In genomic region chr19:58558623-58559274, GRCh38 we compare ENCODE assay signal across 8 cellular contexts. TPM values are rescaled to one million over a fixed set of nuclear protein-coding genes. Genes with fewer than 3 reads are reported as not detected.
DNase-seq lines count a peak whose midpoint lies in the region; ATAC-seq and TF ChIP-seq lines count a peak whose summit lies in the region.

No MANE protein-coding gene starts in this region.

- peak; percentile 57 for ATAC-seq in HG02852 (IDR thresholded peaks at IDR 0.05; ENCODE audit: unreplicated experiment)

- peak overlapping the region; percentile 98 for H3K9ac ChIP-seq in skeletal muscle satellite cell (ENCODE audit: low read depth, low read length)

- no peak overlapping the region for H3K27ac ChIP-seq in iPS DF 6.9 (ENCODE audit: low read length)

- DNase-seq in GM13977 (ENCODE audit: low spot score), result peak; percentile 99
- peak; percentile 97 for DNase-seq in astrocyte of the cerebellum (ENCODE audit: low read depth)
- DNase-seq in iPS DF 6.9 (ENCODE audit: low read depth, low spot score), result peak; percentile 96
- DNase-seq in NCI-H1092 treated with DMSO at 0.1 percent for 48 hours (lab: John Stamatoyannopoulos, UW), result no peak
- DNase-seq in NCI-H2171 treated with DMSO at 0.1 percent for 48 hours (lab: John Stamatoyannopoulos, UW), result no peak

- peak overlapping the region; percentile 98 for H3K4me2 ChIP-seq in skeletal muscle satellite cell (ENCODE audit: low read length)

- no peaks in the 10 kb centered on the region for H3K9me3 ChIP-seq in iPS DF 6.9 (ENCODE audit: control insufficient read depth, insufficient read depth, low read length)
- no peaks in the 10 kb centered on the region for H3K9me3 ChIP-seq in skeletal muscle satellite cell (replicated peaks; ENCODE audit: low read length)

- H3K27me3 ChIP-seq in iPS DF 6.9 (ENCODE audit: control insufficient read depth, insufficient read depth, low read length) (no peaks in the 10 kb centered on the region), skeletal muscle satellite cell (ENCODE audit: control insufficient read depth, insufficient read depth, low read length) (peaks cover 7% of the 10 kb centered on the region)

- WGBS in iPS DF 6.9 (ENCODE audit: insufficient coverage, insufficient read length), result no CpG with 5 or more reads among the region's 76 CpGs

- in situ Hi-C loops in GM13977 (cut with MboI; ENCODE audit: low pct_unique_long_range_greater_than_20kb, low sequenced_read_pairs, unreplicated experiment), result no loop called here
- in situ Hi-C loops in astrocyte of the cerebellum (cut with HindIII; ENCODE audit: low sequenced_read_pairs), result no loop called here

- H3K36me3 ChIP-seq in iPS DF 6.9 (ENCODE audit: control insufficient read depth, insufficient read depth, low read length), result peaks cover 8% of the 10 kb centered on the region
- peaks cover 13% of the 10 kb centered on the region for H3K36me3 ChIP-seq in skeletal muscle satellite cell (ENCODE audit: insufficient read depth, low read length)

- H3K4me1 ChIP-seq in iPS DF 6.9 (ENCODE audit: control insufficient read depth, insufficient read depth, low read length) (0 out of 2 replicates have a peak, but pooled peaks cover 2% of the 10 kb centered on the region), skeletal muscle satellite cell (ENCODE audit: control insufficient read depth, insufficient read depth, low read length) (peaks cover 52% of the 10 kb centered on the region)

- peak; percentile 63; the same call in 1 of the 2 replicates for TF ChIP-seq POLR2A in Raji (IDR thresholded peaks at IDR 0.05; ENCODE audit: insufficient read depth, low read depth, low read length)

- TF ChIP-seq CTCF in GM13977 (IDR thresholded peaks at IDR 0.05; ENCODE audit: extremely low read depth, insufficient read depth, missing control alignments), result no peak
- no peak for TF ChIP-seq CTCF in astrocyte of the cerebellum (IDR thresholded peaks at IDR 0.05; ENCODE audit: low read depth, low read length, missing control alignments)

- H3K4me3 ChIP-seq in astrocyte of the cerebellum (ENCODE audit: low read depth, low read length) (peak overlapping the region; percentile 78), iPS DF 6.9 (ENCODE audit: low read length) (peak overlapping the region; percentile 91; the same call in 1 of the 2 replicates), skeletal muscle satellite cell (ENCODE audit: low read length) (peak overlapping the region; percentile 94)

RNA-seq across cellular contexts. Expression of gene UBE2M, which starts 0.3 kb away (rescaled TPM):
- total RNA-seq in skeletal muscle satellite cell (2012; rRNA removed), result 64.6 and 93.0 TPM in 2 replicates

RNA-seq across cellular contexts. Expression of gene CHMP2A, which starts 3.8 kb away (rescaled TPM):
- 86.4 and 113 TPM in 2 replicates for total RNA-seq in skeletal muscle satellite cell (2012; rRNA removed)

RNA-seq across cellular contexts. Expression of gene MZF1, which starts 14.4 kb away (rescaled TPM):
- total RNA-seq in skeletal muscle satellite cell (2012; rRNA removed), result 13.7 and 16.4 TPM in 2 replicates

RNA-seq across cellular contexts. Expression of gene TRIM28, which starts 14.9 kb away (rescaled TPM):
- 252 and 323 TPM in 2 replicates for total RNA-seq in skeletal muscle satellite cell (2012; rRNA removed)

RNA-seq across cellular contexts. Expression of gene ZBTB45, which starts 39.1 kb away (rescaled TPM):
- total RNA-seq in skeletal muscle satellite cell (2012; rRNA removed), result 7.1 and 9.0 TPM in 2 replicates

Comparison
In these comparisons a context has a peak if more than half of its experiments do, and no peak if none do; other contexts are left out.
1. DNase-seq: peak in GM13977 (single experiment), astrocyte of the cerebellum (single experiment) and iPS DF 6.9 (single experiment); none in NCI-H1092 treated with DMSO at 0.1 percent for 48 hours (single experiment) and NCI-H2171 treated with DMSO at 0.1 percent for 48 hours (single experiment).
2. Peak in every context shown above with its lines, with median percentiles within 50 percentile points of each other: H3K4me3 ChIP-seq.